ENCODE assay signal across 20 cellular contexts in genomic region chr9:127273350-127273749, GRCh38. TPM values are rescaled to one million over a fixed set of nuclear protein-coding genes. Genes with fewer than 3 reads are reported as not detected.
DNase-seq lines count a peak whose midpoint lies in the region; ATAC-seq, FAIRE-seq and TF ChIP-seq lines count a peak whose summit lies in the region.
"Had no signal": no experiment of that assay in that cellular context is flagged by ENCODE, and none has a peak within 500 bp of the region (broad histone marks: within the 10 kb centered on the region; RNA-seq: fewer than 3 reads in every experiment).

No MANE protein-coding gene starts in this region.

- no peak for TF ChIP-seq RAD21 in H1 (IDR thresholded peaks at IDR 0.05 in 1 of 2, conservative IDR thresholded peaks at IDR 0.05 in 1 of 2; ENCODE audit: low read depth in 2 of 2, low read length in 2 of 2)

- H3K36me3 ChIP-seq in HEK293 (ENCODE audit: control insufficient read depth in 2 of 2, insufficient read depth in 1 of 2, low read length in 2 of 2) (peaks cover 0 to 6% of the 10 kb centered on the region in 2 experiments; a peak in 1 of 3 replicates), H1 (ENCODE audit: control insufficient read depth in 2 of 4, insufficient read depth in 4 of 4, low read length in 3 of 4) (no peaks in the 10 kb centered on the region; a peak in 1 of 8 replicates)

- H3K4me2 ChIP-seq in H1 (ENCODE audit: insufficient read depth in 1 of 2, low read depth in 2 of 2, low read length in 2 of 2) = no peak overlapping the region
- H3K4me2 ChIP-seq: A549 had no signal

- no peak overlapping the region for H3K9ac ChIP-seq in H1 (replicated peaks in 1 of 4; ENCODE audit: extremely low read depth in 1 of 4, low read depth in 3 of 4, low read length in 3 of 4)
- H3K9ac ChIP-seq: GM23248 had no signal

- no peak overlapping the region for H2BK120ac ChIP-seq in H1 (replicated peaks; ENCODE audit: low read depth, low read length)

- no peak for TF ChIP-seq EP300 in H1 (IDR thresholded peaks at IDR 0.05; ENCODE audit: borderline replicate concordance in 1 of 2, low read depth in 2 of 2, low read length in 2 of 2)

- POLR2A ChIA-PET in HEK293 (lab: Yijun Ruan, JAX) (no interaction called here), H1 (lab: Charles Lee; ENCODE audit: partially characterized antibody) (interaction anchor here (1.3 kb wide), 1 partner anchor 20 kb away, joined by 4 read pairs; no protein-coding TSS in a partner anchor)

- ATAC-seq in HG02884 (IDR thresholded peaks at IDR 0.05; ENCODE audit: unreplicated experiment) = no peak
- ATAC-seq: A549, GM12878, HCT116 had no signal

- FAIRE-seq in D721Med (lab: Jason Lieb, UNC) (peak; percentile 60), H1 (lab: Jason Lieb, UNC) (peak; percentile 42)
- FAIRE-seq: A549, GM12878 had no signal

- no peak overlapping the region for H2AFZ ChIP-seq in H1 (ENCODE audit: low read length)
- H2AFZ ChIP-seq: GM23248 had no signal

- no peak overlapping the region for H2BK5ac ChIP-seq in H1 (ENCODE audit: low read depth, low read length)

- no peak overlapping the region for H2AK5ac ChIP-seq in H1 (ENCODE audit: low read depth, low read length)

- H3K79me2 ChIP-seq in H1 (ENCODE audit: control insufficient read depth in 1 of 2, insufficient read depth in 2 of 2, low read length in 2 of 2) = no peaks in the 10 kb centered on the region

- H3K27ac ChIP-seq in HEK293 (ENCODE audit: extremely low read depth, low read depth, low read length) (no peak overlapping the region), H1 (ENCODE audit: low read depth, low read length) (no peak overlapping the region)
- H3K27ac ChIP-seq: A549, GM23248 had no signal

- DNase-seq in D721Med (ENCODE audit: insufficient read length, low spot score) (no peak), H1 (ENCODE audit: low read depth in 1 of 2, low spot score in 2 of 2) (no peak), DMS79 (lab: John Stamatoyannopoulos, UW) (no peak), NCI-H2081 treated with DMSO at 0.1 percent for 48 hours (lab: John Stamatoyannopoulos, UW) (no peak)
- DNase-seq: 8988T; C1 segment of cervical spinal cord; Calu3; CD4-positive, alpha-beta memory T cell; COR-L47; DMS153; EL; GDM1; GM23248; H9; HFFc6 had no signal

- no peak for TF ChIP-seq POLR2A in H1 (IDR thresholded peaks at IDR 0.05; ENCODE audit: control extremely low read depth in 1 of 2, low read depth in 2 of 2, low read length in 2 of 2)

- H4K8ac ChIP-seq in H1 (ENCODE audit: extremely low read depth, insufficient read depth, low read length) = no peak overlapping the region

- H4K5ac ChIP-seq in H1 (ENCODE audit: insufficient read length, low read depth, low read length) = no peak overlapping the region

- no peak overlapping the region for H2BK20ac ChIP-seq in H1 (ENCODE audit: low read length)

- no peaks in the 10 kb centered on the region; a peak in 1 of 7 replicates for H3K27me3 ChIP-seq in H1 (replicated peaks in 1 of 4; ENCODE audit: control insufficient read depth in 3 of 4, extremely low read depth in 1 of 4, insufficient read depth in 3 of 4, low read length in 3 of 4)

- no peak overlapping the region for H2BK15ac ChIP-seq in H1 (ENCODE audit: low read length)

- no peak overlapping the region for H3K14ac ChIP-seq in H1 (ENCODE audit: insufficient read length)

- no peaks in the 10 kb centered on the region for H3K23me2 ChIP-seq in H1 (ENCODE audit: low read depth, low read length)

- H3K4me3 ChIP-seq in HEK293 (ENCODE audit: low read depth, low read length) (no peak overlapping the region), H1 (ENCODE audit: extremely low read depth in 1 of 4, insufficient read depth in 2 of 4, low read depth in 3 of 4, low read length in 4 of 4) (no peak overlapping the region)
- H3K4me3 ChIP-seq: A549, GM12878, GM23248 had no signal

- H2BK12ac ChIP-seq in H1 (ENCODE audit: low read depth, low read length) = no peak overlapping the region

- WGBS in H1 (ENCODE audit: extremely low coverage in 1 of 2, insufficient coverage in 1 of 2, insufficient read length in 1 of 2, insufficient replicate concordance in 2 of 2, low coverage in 1 of 2, low lambda C conversion rate in 2 of 2, missing lambda C conversion rate in 1 of 2), 2 experiments = 87% methylated on average over 3 of the region's 3 CpGs; no CpG with 5 or more reads in 1 of the 2 experiments

- H3K9me3 ChIP-seq in HEK293 (ENCODE audit: control insufficient read depth, insufficient read depth, low read depth, low read length) (no peaks in the 10 kb centered on the region), H1 (ENCODE audit: insufficient read depth in 2 of 2, low read depth in 1 of 2, low read length in 1 of 2) (no peaks in the 10 kb centered on the region)
- H3K9me3 ChIP-seq: A549 had no signal

- H3K4me1 ChIP-seq in HEK293 (ENCODE audit: control insufficient read depth, insufficient read depth, low read length) = no peaks in the 10 kb centered on the region
- H3K4me1 ChIP-seq in H1 (replicated peaks in 1 of 4; ENCODE audit: control insufficient read depth in 3 of 4, insufficient read depth in 4 of 4, low read length in 3 of 4) = no peaks in the 10 kb centered on the region
- H3K4me1 ChIP-seq: A549 had no signal

- H3K4ac ChIP-seq in H1 (replicated peaks; ENCODE audit: insufficient read length, low read depth, low read length) = no peak overlapping the region

- H3K23ac ChIP-seq in H1 (ENCODE audit: insufficient read length) = no peak overlapping the region

- CTCF ChIA-PET in HEK293 (lab: Yijun Ruan, JAX) = interaction anchor here (0.5 to 1.1 kb wide), 4 partner anchors 10 to 309 kb away, joined by 3 read pairs; no protein-coding TSS in a partner anchor
- CTCF ChIA-PET in H1 (lab: Charles Lee; ENCODE audit: partially characterized antibody) = interaction anchor here (1.0 to 1.2 kb wide), 2 partner anchors 14 to 18 kb away, joined by 3 read pairs; no protein-coding TSS in a partner anchor

- no peak overlapping the region for H3K56ac ChIP-seq in H1 (replicated peaks; ENCODE audit: insufficient read length, low read depth, low read length)

- no peak overlapping the region for H3K18ac ChIP-seq in H1 (ENCODE audit: extremely low read depth, low read length)

- no peak overlapping the region for H4K91ac ChIP-seq in H1 (replicated peaks; ENCODE audit: insufficient read length, low read length)

- H4K20me1 ChIP-seq in H1 (replicated peaks in 1 of 2; ENCODE audit: control insufficient read depth in 1 of 2, insufficient read depth in 2 of 2, low read length in 2 of 2) = no peaks in the 10 kb centered on the region

- no peaks in the 10 kb centered on the region for H3K79me1 ChIP-seq in H1 (ENCODE audit: low read depth, low read length)

- TF ChIP-seq CTCF in D721Med (IDR thresholded peaks at IDR 0.05; ENCODE audit: insufficient read depth, missing control alignments) (no peak), HEK293 (tag by site-specific recombination; IDR thresholded peaks at IDR 0.05) (no peak), H1 (IDR thresholded peaks at IDR 0.05; ENCODE audit: control extremely low read depth in 1 of 3, insufficient read depth in 1 of 3, low read depth in 1 of 3, low read length in 3 of 3) (no peak)

TF ChIP-seq in HEK293, 187 proteins besides CTCF, POLR2A, EP300 and RAD21:
- peak; percentile 94 for TF ChIP-seq ZNF449 (tag by site-specific recombination; IDR thresholded peaks at IDR 0.05)
- no peak for TF ChIP-seq HOXD13 (CRISPR knock-in tag; IDR thresholded peaks at IDR 0.05; ENCODE audit: borderline replicate concordance)

TF ChIP-seq in H1, 55 proteins besides CTCF, POLR2A, EP300 and RAD21:
- TF ChIP-seq ASH2L (IDR thresholded peaks at IDR 0.05; ENCODE audit: low read length) (no peak), RNF2 (IDR thresholded peaks at IDR 0.05; ENCODE audit: borderline replicate concordance, low read depth, low read length, missing control alignments, poor library complexity, severe bottlenecking) (no peak), POLR2AphosphoS5 (IDR thresholded peaks at IDR 0.05; ENCODE audit: low read depth, low read length) (no peak), TCF12 (IDR thresholded peaks at IDR 0.05; ENCODE audit: low read depth, low read length) (no peak), CTBP2 (IDR thresholded peaks at IDR 0.05; ENCODE audit: borderline replicate concordance, insufficient read depth, insufficient read length, low read length) (no peak), SUZ12 (IDR thresholded peaks at IDR 0.05; ENCODE audit: low read length) (no peak), TAF1 (IDR thresholded peaks at IDR 0.05; ENCODE audit: low read depth, low read length) (no peak), ATF2 (IDR thresholded peaks at IDR 0.05; ENCODE audit: low read length) (no peak), CHD1 (IDR thresholded peaks at IDR 0.05; ENCODE audit: low read depth, low read length) (no peak), RBBP5 (IDR thresholded peaks at IDR 0.05; ENCODE audit: borderline replicate concordance, low read depth, low read length) (no peak), FOSL1 (IDR thresholded peaks at IDR 0.05; ENCODE audit: insufficient read depth, low read depth, low read length) (no peak), RXRA (IDR thresholded peaks at IDR 0.05; ENCODE audit: insufficient read depth, low read depth, low read length) (no peak), SIX5 (IDR thresholded peaks at IDR 0.05; ENCODE audit: low read depth, low read length) (no peak), KDM5A (IDR thresholded peaks at IDR 0.05; ENCODE audit: low read length) (no peak)

RNA-seq across cellular contexts. Expression of gene GARNL3, which starts 8.8 kb away (rescaled TPM):
- 17.3 and 18.3 TPM in 2 replicates for total RNA-seq in H1 (2021; fragmentation: NEBNext Ultra II Directional; extraction: Animal tissue kit (Norgen Biotek cat#: 25700))
- 5.2 and 6.5 TPM in 2 replicates for polyA plus RNA-seq in H1 (2011; rRNA removed)
- 11.5 TPM for polyA plus RNA-seq in H1 (2011; cell fraction: cytosol; rRNA removed)
- polyA plus RNA-seq in H1 (2011; cell fraction: nucleus; rRNA removed) = 49.0 TPM
- 12.4 to 16.9 TPM (median 15.8 TPM) in 4 replicates for polyA plus RNA-seq in H1 (2012, experiment 1 of 2)
- polyA plus RNA-seq in H1 (2012, experiment 2 of 2) = 1.5 TPM
- polyA plus RNA-seq in H1 (2013, experiment 1 of 2) = 7.4 TPM
- polyA plus RNA-seq in H1 (2013, experiment 2 of 2) = 7.5 TPM
- 35.2 and 50.9 TPM in 2 replicates for polyA minus RNA-seq in H1 (2011; rRNA and poly(A)+ RNA removed)
- 15.3 TPM for polyA minus RNA-seq in H1 (2011; cell fraction: cytosol; rRNA and poly(A)+ RNA removed)
- polyA minus RNA-seq in H1 (2011; cell fraction: nucleus; rRNA and poly(A)+ RNA removed) = 67.8 TPM
